ENCODE assay signal across 15 cellular contexts in genomic region chr3:149653564-149653963, GRCh38. TPM values are rescaled to one million over a fixed set of nuclear protein-coding genes. Genes with fewer than 3 reads are reported as not detected.
A peak's percentile ranks its signal among the peaks of the same experiment; 100 is the strongest.
DNase-seq lines count a peak whose midpoint lies in the region; ATAC-seq and TF ChIP-seq lines count a peak whose summit lies in the region.
"Had no signal": no experiment of that assay in that cellular context is flagged by ENCODE, and none has a peak within 500 bp of the region (broad histone marks: within the 10 kb centered on the region; RNA-seq: fewer than 3 reads in every experiment).

No MANE protein-coding gene starts in this region.

- 28% methylated on average over 2 of the region's 2 CpGs for WGBS in liver
- 50 to 77% (median 67%) methylated on average over 2 of the region's 2 CpGs for WGBS in stomach, 5 donors

- no peak overlapping the region for H3K4me3 ChIP-seq in HEK293 (ENCODE audit: low read depth, low read length)
- no peak overlapping the region for H3K4me3 ChIP-seq in liver (ENCODE audit: low read depth in 1 of 3, low read length in 3 of 3)
- peak overlapping the region in 3 of 4 donors; percentile 9 to 76 (median 63) for H3K4me3 ChIP-seq in stomach

- no peak for DNase-seq in stomach
- no peak for DNase-seq in hippocampal formation (lab: John Stamatoyannopoulos, UW)
- DNase-seq in activated naive CD4-positive, alpha-beta T cell treated with anti-CD3 and anti-CD28 coated beads, Interleukin-2, amount 10 ng/mL, durations not matched to agents 7 days and 5 days, result no peak
- DNase-seq: aorta; effector memory CD4-positive, alpha-beta T cell; hypothalamus; NCI-H1417; nucleus accumbens had no signal

- peak overlapping the region in 4 of 5 experiments; percentile 91 to 97 (median 96) for H3K4me3 Mint-ChIP-seq in brain
- H3K4me3 Mint-ChIP-seq in activated naive CD4-positive, alpha-beta T cell treated with anti-CD3 and anti-CD28 coated beads, Interleukin-2, amount 10 ng/mL, durations not matched to agents 7 days and 5 days, result no peak overlapping the region
- H3K4me3 Mint-ChIP-seq: memory B cell had no signal

- no peak for TF ChIP-seq POLR2A in stomach (IDR thresholded peaks at IDR 0.05)

- no peak for TF ChIP-seq RAD21 in liver (IDR thresholded peaks at IDR 0.05)

- intact Hi-C loops in stomach (cut with DNase I; ENCODE audit: low total_unique reads), result loop anchor here (10.0 kb wide), 1 partner anchor 79 kb away; no protein-coding TSS in a partner anchor

- ATAC-seq in HG02610 (IDR thresholded peaks at IDR 0.05; ENCODE audit: unreplicated experiment), result no peak
- ATAC-seq in HG03442 (IDR thresholded peaks at IDR 0.05; ENCODE audit: unreplicated experiment), result no peak

- peaks cover 55% of the 10 kb centered on the region for H3K4me1 Mint-ChIP-seq in brain
- peaks cover 8% of the 10 kb centered on the region for H3K4me1 Mint-ChIP-seq in activated naive CD4-positive, alpha-beta T cell treated with anti-CD3 and anti-CD28 coated beads, Interleukin-2, amount 10 ng/mL, durations not matched to agents 7 days and 5 days

- peaks cover 71% of the 10 kb centered on the region for H3K36me3 Mint-ChIP-seq in brain
- H3K36me3 Mint-ChIP-seq in activated naive CD4-positive, alpha-beta T cell treated with anti-CD3 and anti-CD28 coated beads, Interleukin-2, amount 10 ng/mL, durations not matched to agents 7 days and 5 days, result no peaks in the 10 kb centered on the region
- H3K36me3 Mint-ChIP-seq: memory B cell had no signal

- H3K36me3 ChIP-seq in HEK293 (ENCODE audit: control insufficient read depth in 2 of 2, insufficient read depth in 1 of 2, low read length in 2 of 2) (peaks cover 5 to 47% of the 10 kb centered on the region in 2 experiments; a peak in 2 of 3 replicates), liver (ENCODE audit: control insufficient read depth in 4 of 4, insufficient read depth in 3 of 4, low read depth in 1 of 4, low read length in 3 of 4) (peaks cover 0 to 3% (median 1%) of the 10 kb centered on the region in 4 donors), stomach (peaks cover 0 to 24% (median 5%) of the 10 kb centered on the region in 4 donors)

- 0 out of 2 replicates have a peak, but pooled peaks cover 3% of the 10 kb centered on the region for H3K4me1 ChIP-seq in HEK293 (ENCODE audit: control insufficient read depth, insufficient read depth, low read length)
- peaks cover 0 to 30% (median 16%) of the 10 kb centered on the region in 4 donors for H3K4me1 ChIP-seq in liver (ENCODE audit: control insufficient read depth in 4 of 4, insufficient read depth in 4 of 4, low read length in 3 of 4)
- H3K4me1 ChIP-seq in stomach, result peaks cover 16 to 78% (median 47%) of the 10 kb centered on the region in 4 donors

- peaks cover 21% of the 10 kb centered on the region for H3K27me3 Mint-ChIP-seq in brain
- peaks cover 47% of the 10 kb centered on the region for H3K27me3 Mint-ChIP-seq in activated naive CD4-positive, alpha-beta T cell treated with anti-CD3 and anti-CD28 coated beads, Interleukin-2, amount 10 ng/mL, durations not matched to agents 7 days and 5 days

- POLR2A ChIA-PET in HEK293 (lab: Yijun Ruan, JAX), result no interaction called here

- H3K9me3 Mint-ChIP-seq in brain, result peaks cover 2 to 7% (median 6%) of the 10 kb centered on the region in 5 experiments
- H3K9me3 Mint-ChIP-seq in activated naive CD4-positive, alpha-beta T cell treated with anti-CD3 and anti-CD28 coated beads, Interleukin-2, amount 10 ng/mL, durations not matched to agents 7 days and 5 days, result no peaks in the 10 kb centered on the region
- H3K9me3 Mint-ChIP-seq: memory B cell had no signal

- H3K27me3 ChIP-seq in liver (ENCODE audit: control insufficient read depth in 4 of 4, insufficient read depth in 4 of 4, low read length in 3 of 4), result peaks cover 0 to 2% (median 0%) of the 10 kb centered on the region in 4 donors
- H3K27me3 ChIP-seq in stomach, result peaks cover 0 to 22% (median 0%) of the 10 kb centered on the region in 3 donors

- peak overlapping the region in 1 of 5 experiments; percentile 98 for H3K27ac Mint-ChIP-seq in brain
- no peak overlapping the region for H3K27ac Mint-ChIP-seq in activated naive CD4-positive, alpha-beta T cell treated with anti-CD3 and anti-CD28 coated beads, Interleukin-2, amount 10 ng/mL, durations not matched to agents 7 days and 5 days

- H3K27ac ChIP-seq in HEK293 (ENCODE audit: extremely low read depth, low read depth, low read length), result no peak overlapping the region
- H3K27ac ChIP-seq in liver (ENCODE audit: low read depth in 1 of 2, low read length in 2 of 2), result peak overlapping the region in 1 of 2 donors; percentile 31
- peak overlapping the region in 4 of 5 donors; percentile 36 to 99 (median 93) for H3K27ac ChIP-seq in stomach
- H3K27ac ChIP-seq: C4-2B had no signal

- TF ChIP-seq CTCF in HEK293 (tag by site-specific recombination; IDR thresholded peaks at IDR 0.05) (no peak), brain (conservative IDR thresholded peaks at IDR 0.05) (no peak), liver (IDR thresholded peaks at IDR 0.05; ENCODE audit: low read depth, low read length, missing input control) (no peak), stomach (IDR thresholded peaks at IDR 0.05) (no peak)

- H3K9ac ChIP-seq in liver (ENCODE audit: low read depth in 1 of 2, low read length in 2 of 2), result no peak overlapping the region

- CTCF ChIA-PET in HEK293 (lab: Yijun Ruan, JAX), result interaction anchor here (1.2 to 1.3 kb wide), 2 partner anchors 64 to 155 kb away, joined by 4 to 13 read pairs; no protein-coding TSS in a partner anchor
- CTCF ChIA-PET in activated naive CD4-positive, alpha-beta T cell treated with anti-CD3 and anti-CD28 coated beads, Interleukin-2, amount 10 ng/mL, durations not matched to agents 7 days and 5 days (lab: Charles Lee), result no interaction called here

- no peak for TF ChIP-seq EP300 in stomach (IDR thresholded peaks at IDR 0.05)

- H3K9me3 ChIP-seq in HEK293 (ENCODE audit: control insufficient read depth, insufficient read depth, low read depth, low read length) (no peaks in the 10 kb centered on the region), liver (ENCODE audit: control insufficient read depth in 4 of 4, low read length in 3 of 4) (no peaks in the 10 kb centered on the region), stomach (no peaks in the 10 kb centered on the region)

TF ChIP-seq in HEK293, 187 proteins besides CTCF, POLR2A, EP300 and RAD21:
- TF ChIP-seq SCRT2 (tag by site-specific recombination; IDR thresholded peaks at IDR 0.05), result 0 out of 2 replicates have a peak, but pooled peaks have one; percentile 10
- no peak for TF ChIP-seq KLF8 (tag by site-specific recombination; IDR thresholded peaks at IDR 0.05)

TF ChIP-seq in liver, 16 proteins besides CTCF, POLR2A, EP300 and RAD21:
- TF ChIP-seq HNF4A (conservative IDR thresholded peaks at IDR 0.05) (peak; percentile 60 to 76), SP1 (IDR thresholded peaks at IDR 0.05) (peak; percentile 13), TAF1 (conservative IDR thresholded peaks at IDR 0.05) (no peak)

RNA-seq across cellular contexts. Expression of gene WWTR1, which starts 4.3 kb away (rescaled TPM):
- polyA plus RNA-seq in brain (ENCODE audit: insufficient read depth, low read depth, low replicate concordance), result 7.4 TPM
- total RNA-seq in liver, result 10 to 100 TPM in 1 of 2 donors, 1 to 10 TPM in 1; 4.5 to 11.8 TPM
- 1 to 10 TPM; 8.9 to 9.2 TPM for polyA plus RNA-seq in liver
- 100 to 1,000 TPM in 2 of 5 donors, 10 to 100 TPM in 3; 15.4 to 116 (median 89.4) TPM for total RNA-seq in stomach
- polyA plus RNA-seq in stomach, result 10 to 100 TPM; 19.8 to 61.6 (median 51.1) TPM

Comparison
In these comparisons a context has a peak if more than half of its experiments do, and no peak if none do; other contexts are left out.
1. H3K4me3 ChIP-seq: peak in stomach (3 of 4); none in HEK293 (single experiment) and liver (0 of 3).